In genomic region chr7:50472427-50472826, GRCh38 we compare ENCODE assay signal across 5 cellular contexts.
"Had no signal": no experiment of that assay in that cellular context is flagged by ENCODE, and none has a peak within 500 bp of the region (broad histone marks: within the 10 kb centered on the region; RNA-seq: fewer than 3 reads in every experiment).

No MANE protein-coding gene starts in this region.

- ATAC-seq: GM23338, K562 had no signal

- H3K4me3 Mint-ChIP-seq: GM23338, H9 had no signal

- DNase-seq: H9, HCEC 1CT, IMR-90 had no signal

- H3K9me3 Mint-ChIP-seq: GM23338, H9 had no signal

- H3K4me3 ChIP-seq: GM23338, K562 had no signal

- H3K27ac Mint-ChIP-seq: GM23338 had no signal
